In the genomic region with DNA sequence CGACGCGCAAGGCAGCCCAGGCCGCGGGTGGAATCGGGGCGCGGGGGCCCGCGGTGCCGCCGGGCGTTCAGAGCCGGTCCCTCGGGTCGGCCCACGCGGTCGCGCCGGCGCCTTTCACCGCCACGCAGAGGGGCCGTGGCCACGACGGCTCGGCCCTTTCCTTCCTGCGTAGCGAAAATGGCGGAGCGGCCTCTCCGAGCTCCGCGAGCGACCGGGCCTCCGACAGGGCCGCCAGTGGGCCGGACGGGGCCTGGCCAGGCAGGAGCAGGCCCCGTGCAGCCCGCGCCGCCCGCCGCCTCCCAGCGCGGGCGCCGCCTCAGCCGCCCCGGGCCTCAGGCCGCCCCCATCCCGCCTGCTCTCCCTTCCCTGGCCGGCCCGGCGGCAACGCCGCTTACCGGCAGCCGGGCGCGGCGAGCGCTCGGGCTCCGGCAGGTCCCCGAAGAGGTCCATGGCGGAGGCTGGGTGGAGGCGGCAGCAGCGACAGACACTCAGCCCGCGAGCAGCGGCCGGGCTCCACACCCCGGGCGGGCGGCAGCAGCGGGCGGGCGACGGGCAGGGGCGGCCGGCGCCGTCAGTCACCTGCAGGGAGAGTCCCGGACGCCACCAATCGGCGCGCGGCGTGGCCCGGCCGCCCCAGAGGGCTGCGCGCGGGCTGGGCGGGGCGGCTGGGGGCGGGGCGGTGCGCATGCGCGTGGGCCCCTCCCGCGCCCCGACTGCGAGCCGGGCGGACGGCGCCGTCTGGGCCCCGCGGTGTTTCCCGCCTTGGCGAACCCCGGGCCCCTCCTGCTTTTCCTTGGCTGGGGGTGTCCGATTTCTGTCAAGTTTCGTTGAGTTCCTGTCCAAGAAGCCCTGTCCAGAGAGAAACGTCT, we compare ENCODE assay signal across 1 cellular context.
TF ChIP-seq lines count a peak whose summit lies in the region.

ILKAP (minus strand) TSS at position 592 of the 869 bp plus-strand sequence; CDS start at position 450, 142 bp downstream.

TF ChIP-seq in HepG2, 621 proteins besides CTCF, POLR2A, EP300 and RAD21 (continued from another document and continues in another):
- TF ChIP-seq RXRB (CRISPR knock-in tag; IDR thresholded peaks at IDR 0.05; ENCODE audit: borderline replicate concordance) = 0 out of 2 replicates have a peak, but pooled peaks have one; percentile 4
- 0 out of 2 replicates have a peak, but pooled peaks have one; percentile 52 for TF ChIP-seq ZNF260 (CRISPR knock-in tag; IDR thresholded peaks at IDR 0.05; ENCODE audit: borderline replicate concordance, low read depth)
- TF ChIP-seq, protein P1, sequence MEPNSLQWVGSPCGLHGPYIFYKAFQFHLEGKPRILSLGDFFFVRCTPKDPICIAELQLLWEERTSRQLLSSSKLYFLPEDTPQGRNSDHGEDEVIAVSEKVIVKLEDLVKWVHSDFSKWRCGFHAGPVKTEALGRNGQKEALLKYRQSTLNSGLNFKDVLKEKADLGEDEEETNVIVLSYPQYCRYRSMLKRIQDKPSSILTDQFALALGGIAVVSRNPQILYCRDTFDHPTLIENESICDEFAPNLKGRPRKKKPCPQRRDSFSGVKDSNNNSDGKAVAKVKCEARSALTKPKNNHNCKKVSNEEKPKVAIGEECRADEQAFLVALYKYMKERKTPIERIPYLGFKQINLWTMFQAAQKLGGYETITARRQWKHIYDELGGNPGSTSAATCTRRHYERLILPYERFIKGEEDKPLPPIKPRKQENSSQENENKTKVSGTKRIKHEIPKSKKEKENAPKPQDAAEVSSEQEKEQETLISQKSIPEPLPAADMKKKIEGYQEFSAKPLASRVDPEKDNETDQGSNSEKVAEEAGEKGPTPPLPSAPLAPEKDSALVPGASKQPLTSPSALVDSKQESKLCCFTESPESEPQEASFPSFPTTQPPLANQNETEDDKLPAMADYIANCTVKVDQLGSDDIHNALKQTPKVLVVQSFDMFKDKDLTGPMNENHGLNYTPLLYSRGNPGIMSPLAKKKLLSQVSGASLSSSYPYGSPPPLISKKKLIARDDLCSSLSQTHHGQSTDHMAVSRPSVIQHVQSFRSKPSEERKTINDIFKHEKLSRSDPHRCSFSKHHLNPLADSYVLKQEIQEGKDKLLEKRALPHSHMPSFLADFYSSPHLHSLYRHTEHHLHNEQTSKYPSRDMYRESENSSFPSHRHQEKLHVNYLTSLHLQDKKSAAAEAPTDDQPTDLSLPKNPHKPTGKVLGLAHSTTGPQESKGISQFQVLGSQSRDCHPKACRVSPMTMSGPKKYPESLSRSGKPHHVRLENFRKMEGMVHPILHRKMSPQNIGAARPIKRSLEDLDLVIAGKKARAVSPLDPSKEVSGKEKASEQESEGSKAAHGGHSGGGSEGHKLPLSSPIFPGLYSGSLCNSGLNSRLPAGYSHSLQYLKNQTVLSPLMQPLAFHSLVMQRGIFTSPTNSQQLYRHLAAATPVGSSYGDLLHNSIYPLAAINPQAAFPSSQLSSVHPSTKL (CRISPR knock-in tag; IDR thresholded peaks at IDR 0.05) = peak; percentile 25; the same call in 1 of the 2 replicates
- no peak for TF ChIP-seq MZF1 (CRISPR knock-in tag; IDR thresholded peaks at IDR 0.05; ENCODE audit: borderline replicate concordance)
- TF ChIP-seq ETV6 (CRISPR knock-in tag; conservative IDR thresholded peaks at IDR 0.05) = no peak; the same call in 1 of the 2 replicates
- TF ChIP-seq CBX2 (IDR thresholded peaks at IDR 0.05; ENCODE audit: low read depth, low read length) = no peak
- TF ChIP-seq CBX2 (CRISPR knock-in tag; IDR thresholded peaks at IDR 0.05; ENCODE audit: low read depth) = 0 out of 2 replicates have a peak, but pooled peaks have one; percentile 16
- peak; percentile 53; the same call in 1 of the 2 replicates for TF ChIP-seq ZSCAN31 (CRISPR knock-in tag; IDR thresholded peaks at IDR 0.05; ENCODE audit: low read depth)
- TF ChIP-seq ZNF256 (CRISPR knock-in tag; conservative IDR thresholded peaks at IDR 0.05) = 0 out of 2 replicates have a peak, but pooled peaks have one; percentile 39
- 0 out of 2 replicates have a peak, but pooled peaks have one; percentile 35 for TF ChIP-seq ZNF317 (CRISPR knock-in tag; IDR thresholded peaks at IDR 0.05)
- no peak for TF ChIP-seq DPF2 (CRISPR knock-in tag; IDR thresholded peaks at IDR 0.05; ENCODE audit: borderline replicate concordance, low read depth)
- peak; percentile 23; the same call in 1 of the 3 replicates for TF ChIP-seq MXI1 (IDR thresholded peaks at IDR 0.05; ENCODE audit: borderline replicate concordance, low read depth, low read length)
- TF ChIP-seq, protein P2, sequence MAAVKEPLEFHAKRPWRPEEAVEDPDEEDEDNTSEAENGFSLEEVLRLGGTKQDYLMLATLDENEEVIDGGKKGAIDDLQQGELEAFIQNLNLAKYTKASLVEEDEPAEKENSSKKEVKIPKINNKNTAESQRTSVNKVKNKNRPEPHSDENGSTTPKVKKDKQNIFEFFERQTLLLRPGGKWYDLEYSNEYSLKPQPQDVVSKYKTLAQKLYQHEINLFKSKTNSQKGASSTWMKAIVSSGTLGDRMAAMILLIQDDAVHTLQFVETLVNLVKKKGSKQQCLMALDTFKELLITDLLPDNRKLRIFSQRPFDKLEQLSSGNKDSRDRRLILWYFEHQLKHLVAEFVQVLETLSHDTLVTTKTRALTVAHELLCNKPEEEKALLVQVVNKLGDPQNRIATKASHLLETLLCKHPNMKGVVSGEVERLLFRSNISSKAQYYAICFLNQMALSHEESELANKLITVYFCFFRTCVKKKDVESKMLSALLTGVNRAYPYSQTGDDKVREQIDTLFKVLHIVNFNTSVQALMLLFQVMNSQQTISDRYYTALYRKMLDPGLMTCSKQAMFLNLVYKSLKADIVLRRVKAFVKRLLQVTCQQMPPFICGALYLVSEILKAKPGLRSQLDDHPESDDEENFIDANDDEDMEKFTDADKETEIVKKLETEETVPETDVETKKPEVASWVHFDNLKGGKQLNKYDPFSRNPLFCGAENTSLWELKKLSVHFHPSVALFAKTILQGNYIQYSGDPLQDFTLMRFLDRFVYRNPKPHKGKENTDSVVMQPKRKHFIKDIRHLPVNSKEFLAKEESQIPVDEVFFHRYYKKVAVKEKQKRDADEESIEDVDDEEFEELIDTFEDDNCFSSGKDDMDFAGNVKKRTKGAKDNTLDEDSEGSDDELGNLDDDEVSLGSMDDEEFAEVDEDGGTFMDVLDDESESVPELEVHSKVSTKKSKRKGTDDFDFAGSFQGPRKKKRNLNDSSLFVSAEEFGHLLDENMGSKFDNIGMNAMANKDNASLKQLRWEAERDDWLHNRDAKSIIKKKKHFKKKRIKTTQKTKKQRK (IDR thresholded peaks at IDR 0.05; ENCODE audit: low read length) = no peak
- peak; percentile 71; the same call in 1 of the 2 replicates for TF ChIP-seq SIN3A (IDR thresholded peaks at IDR 0.05; ENCODE audit: borderline replicate concordance, low read depth, low read length)
- TF ChIP-seq POGZ (CRISPR knock-in tag; IDR thresholded peaks at IDR 0.05) = no peak
- peak; percentile 69 for TF ChIP-seq HOXA3 (CRISPR knock-in tag; IDR thresholded peaks at IDR 0.05)
- peak; percentile 25 for TF ChIP-seq GABPA (IDR thresholded peaks at IDR 0.05; ENCODE audit: low read depth, low read length)
- no peak for TF ChIP-seq GABPA (CRISPR knock-in tag; IDR thresholded peaks at IDR 0.05; ENCODE audit: low read depth)
- TF ChIP-seq, protein P3, sequence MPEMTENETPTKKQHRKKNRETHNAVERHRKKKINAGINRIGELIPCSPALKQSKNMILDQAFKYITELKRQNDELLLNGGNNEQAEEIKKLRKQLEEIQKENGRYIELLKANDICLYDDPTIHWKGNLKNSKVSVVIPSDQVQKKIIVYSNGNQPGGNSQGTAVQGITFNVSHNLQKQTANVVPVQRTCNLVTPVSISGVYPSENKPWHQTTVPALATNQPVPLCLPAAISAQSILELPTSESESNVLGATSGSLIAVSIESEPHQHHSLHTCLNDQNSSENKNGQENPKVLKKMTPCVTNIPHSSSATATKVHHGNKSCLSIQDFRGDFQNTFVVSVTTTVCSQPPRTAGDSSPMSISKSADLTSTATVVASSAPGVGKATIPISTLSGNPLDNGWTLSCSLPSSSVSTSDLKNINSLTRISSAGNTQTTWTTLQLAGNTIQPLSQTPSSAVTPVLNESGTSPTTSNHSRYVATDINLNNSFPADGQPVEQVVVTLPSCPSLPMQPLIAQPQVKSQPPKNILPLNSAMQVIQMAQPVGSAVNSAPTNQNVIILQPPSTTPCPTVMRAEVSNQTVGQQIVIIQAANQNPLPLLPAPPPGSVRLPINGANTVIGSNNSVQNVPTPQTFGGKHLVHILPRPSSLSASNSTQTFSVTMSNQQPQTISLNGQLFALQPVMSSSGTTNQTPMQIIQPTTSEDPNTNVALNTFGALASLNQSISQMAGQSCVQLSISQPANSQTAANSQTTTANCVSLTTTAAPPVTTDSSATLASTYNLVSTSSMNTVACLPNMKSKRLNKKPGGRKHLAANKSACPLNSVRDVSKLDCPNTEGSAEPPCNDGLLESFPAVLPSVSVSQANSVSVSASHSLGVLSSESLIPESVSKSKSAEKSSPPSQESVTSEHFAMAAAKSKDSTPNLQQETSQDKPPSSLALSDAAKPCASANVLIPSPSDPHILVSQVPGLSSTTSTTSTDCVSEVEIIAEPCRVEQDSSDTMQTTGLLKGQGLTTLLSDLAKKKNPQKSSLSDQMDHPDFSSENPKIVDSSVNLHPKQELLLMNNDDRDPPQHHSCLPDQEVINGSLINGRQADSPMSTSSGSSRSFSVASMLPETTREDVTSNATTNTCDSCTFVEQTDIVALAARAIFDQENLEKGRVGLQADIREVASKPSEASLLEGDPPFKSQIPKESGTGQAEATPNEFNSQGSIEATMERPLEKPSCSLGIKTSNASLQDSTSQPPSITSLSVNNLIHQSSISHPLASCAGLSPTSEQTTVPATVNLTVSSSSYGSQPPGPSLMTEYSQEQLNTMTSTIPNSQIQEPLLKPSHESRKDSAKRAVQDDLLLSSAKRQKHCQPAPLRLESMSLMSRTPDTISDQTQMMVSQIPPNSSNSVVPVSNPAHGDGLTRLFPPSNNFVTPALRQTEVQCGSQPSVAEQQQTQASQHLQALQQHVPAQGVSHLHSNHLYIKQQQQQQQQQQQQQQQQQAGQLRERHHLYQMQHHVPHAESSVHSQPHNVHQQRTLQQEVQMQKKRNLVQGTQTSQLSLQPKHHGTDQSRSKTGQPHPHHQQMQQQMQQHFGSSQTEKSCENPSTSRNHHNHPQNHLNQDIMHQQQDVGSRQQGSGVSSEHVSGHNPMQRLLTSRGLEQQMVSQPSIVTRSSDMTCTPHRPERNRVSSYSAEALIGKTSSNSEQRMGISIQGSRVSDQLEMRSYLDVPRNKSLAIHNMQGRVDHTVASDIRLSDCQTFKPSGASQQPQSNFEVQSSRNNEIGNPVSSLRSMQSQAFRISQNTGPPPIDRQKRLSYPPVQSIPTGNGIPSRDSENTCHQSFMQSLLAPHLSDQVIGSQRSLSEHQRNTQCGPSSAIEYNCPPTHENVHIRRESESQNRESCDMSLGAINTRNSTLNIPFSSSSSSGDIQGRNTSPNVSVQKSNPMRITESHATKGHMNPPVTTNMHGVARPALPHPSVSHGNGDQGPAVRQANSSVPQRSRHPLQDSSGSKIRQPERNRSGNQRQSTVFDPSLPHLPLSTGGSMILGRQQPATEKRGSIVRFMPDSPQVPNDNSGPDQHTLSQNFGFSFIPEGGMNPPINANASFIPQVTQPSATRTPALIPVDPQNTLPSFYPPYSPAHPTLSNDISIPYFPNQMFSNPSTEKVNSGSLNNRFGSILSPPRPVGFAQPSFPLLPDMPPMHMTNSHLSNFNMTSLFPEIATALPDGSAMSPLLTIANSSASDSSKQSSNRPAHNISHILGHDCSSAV (CRISPR knock-in tag; IDR thresholded peaks at IDR 0.05; ENCODE audit: borderline replicate concordance) = no peak
- 0 out of 2 replicates have a peak, but pooled peaks have one; percentile 46 for TF ChIP-seq ZNF607 (CRISPR knock-in tag; IDR thresholded peaks at IDR 0.05; ENCODE audit: borderline replicate concordance)
- peak in 1 of 2 experiments; percentile 78; a peak in 2 of 4 replicates for TF ChIP-seq KLF16 (CRISPR knock-in tag; IDR thresholded peaks at IDR 0.05)
- peak; percentile 33; the same call in 1 of the 2 replicates for TF ChIP-seq TERF1 (CRISPR knock-in tag; IDR thresholded peaks at IDR 0.05)
- peak; percentile 92; the same call in 1 of the 2 replicates for TF ChIP-seq ZNF446 (CRISPR knock-in tag; IDR thresholded peaks at IDR 0.05)
- peak; percentile 95 for TF ChIP-seq ZNF777 (CRISPR knock-in tag; IDR thresholded peaks at IDR 0.05)
- peak; percentile 73 for TF ChIP-seq E2F5 (CRISPR knock-in tag; conservative IDR thresholded peaks at IDR 0.05)
- no peak for TF ChIP-seq SETDB1 (CRISPR knock-in tag; IDR thresholded peaks at IDR 0.05; ENCODE audit: borderline replicate concordance)
- peak; percentile 52; the same call in 1 of the 2 replicates for TF ChIP-seq TARDBP (CRISPR knock-in tag; IDR thresholded peaks at IDR 0.05)
- peak; percentile 76 for TF ChIP-seq CSRNP1 (CRISPR knock-in tag; IDR thresholded peaks at IDR 0.05)
- no peak for TF ChIP-seq POLR2AphosphoS2 (IDR thresholded peaks at IDR 0.05; ENCODE audit: low read depth, low read length)
- TF ChIP-seq BRD4 (CRISPR knock-in tag; IDR thresholded peaks at IDR 0.05) = no peak
- TF ChIP-seq ZFX (CRISPR knock-in tag; IDR thresholded peaks at IDR 0.05; ENCODE audit: low read depth) = peak; percentile 66; the same call in 1 of the 2 replicates
- TF ChIP-seq CBFB (CRISPR knock-in tag; IDR thresholded peaks at IDR 0.05) = peak; percentile 10; the same call in 1 of the 2 replicates
- TF ChIP-seq ZNF879 (CRISPR knock-in tag; IDR thresholded peaks at IDR 0.05) = 0 out of 2 replicates have a peak, but pooled peaks have one; percentile 0
- 0 out of 2 replicates have a peak, but pooled peaks have one; percentile 37 for TF ChIP-seq ZNF263 (CRISPR knock-in tag; IDR thresholded peaks at IDR 0.05)
- peak; percentile 7 for TF ChIP-seq SRSF1 (optimal IDR thresholded peaks at IDR 0.05; ENCODE audit: low read depth, low read length)
